Comparison of ENCODE assay signal across 8 cellular contexts in the genomic region with DNA sequence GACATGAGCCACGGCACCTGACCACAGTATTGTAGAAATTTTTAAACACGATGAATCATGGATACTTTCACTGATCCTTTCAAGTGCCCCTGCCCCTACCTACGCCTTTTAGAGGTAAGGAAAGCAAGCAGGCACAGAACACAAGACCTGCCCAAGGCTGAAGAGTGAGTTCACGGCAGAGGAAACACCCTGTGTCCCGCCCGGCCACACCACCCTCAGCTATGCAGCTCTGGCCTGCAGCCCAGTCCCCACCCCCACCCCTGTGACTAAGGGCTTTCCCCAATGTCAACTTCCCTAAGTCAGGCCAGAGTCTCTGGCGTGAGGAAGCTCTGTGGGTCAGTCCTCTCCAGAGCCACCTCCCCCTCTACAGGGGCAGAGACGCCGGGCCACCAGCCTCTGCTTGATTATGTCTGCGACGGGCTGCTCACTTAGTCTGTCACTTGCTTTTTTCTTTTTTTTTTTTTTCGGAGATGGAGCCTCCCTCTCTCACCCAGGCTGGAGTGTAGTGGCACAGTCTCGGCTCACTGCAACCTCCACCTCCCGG.
DNase-seq lines count a peak whose midpoint lies in the region; ATAC-seq and TF ChIP-seq lines count a peak whose summit lies in the region.

No MANE protein-coding gene starts in this region.

- no peak overlapping the region for H3K4me3 ChIP-seq in fibroblast of pulmonary artery (replicated peaks; ENCODE audit: low read depth, low read length)

- H3K27ac Mint-ChIP-seq in activated T-cell treated with anti-CD3 and anti-CD28 coated beads, Interleukin-2, amount 50 U/mL, for 24 hours: no peak overlapping the region

- no peak overlapping the region for H3K4me3 Mint-ChIP-seq in activated T-cell treated with anti-CD3 and anti-CD28 coated beads, Interleukin-2, amount 50 U/mL, for 24 hours

- DNase-seq in GM03348 (ENCODE audit: low spot score) (peak; percentile 82), RPMI8226 (peak; percentile 92), fibroblast of pulmonary artery (ENCODE audit: low read depth) (peak; percentile 66), pons (ENCODE audit: low spot score) (peak; percentile 45), NCI-H446 treated with DMSO at 0.1 percent for 48 hours (lab: John Stamatoyannopoulos, UW) (no peak), COR-L47 (lab: John Stamatoyannopoulos, UW) (no peak)
- no peak for DNase-seq in activated T-cell treated with anti-CD3 and anti-CD28 coated beads, Interleukin-2, amount 50 U/mL, for 24 hours

- H3K36me3 Mint-ChIP-seq in activated T-cell treated with anti-CD3 and anti-CD28 coated beads, Interleukin-2, amount 50 U/mL, for 24 hours (ENCODE audit: low read depth): no peaks in the 10 kb centered on the region

- no peaks in the 10 kb centered on the region for H3K9me3 Mint-ChIP-seq in activated T-cell treated with anti-CD3 and anti-CD28 coated beads, Interleukin-2, amount 50 U/mL, for 24 hours

- ATAC-seq in HG02885 (IDR thresholded peaks at IDR 0.05; ENCODE audit: poor library complexity, unreplicated experiment): no peak

- H3K4me1 Mint-ChIP-seq in activated T-cell treated with anti-CD3 and anti-CD28 coated beads, Interleukin-2, amount 50 U/mL, for 24 hours (ENCODE audit: low read depth): peaks cover 8% of the 10 kb centered on the region

- TF ChIP-seq CTCF in fibroblast of pulmonary artery (IDR thresholded peaks at IDR 0.05; ENCODE audit: low read length, missing control alignments): no peak

- no peaks in the 10 kb centered on the region for H3K27me3 Mint-ChIP-seq in activated T-cell treated with anti-CD3 and anti-CD28 coated beads, Interleukin-2, amount 50 U/mL, for 24 hours

Comparison
In these comparisons a context has a peak if more than half of its experiments do, and no peak if none do; other contexts are left out.
1. DNase-seq: peak in GM03348 (single experiment), RPMI8226 (single experiment), fibroblast of pulmonary artery (single experiment) and pons (single experiment); none in activated T-cell treated with anti-CD3 and anti-CD28 coated beads, Interleukin-2, amount 50 U/mL, for 24 hours (single experiment), NCI-H446 treated with DMSO at 0.1 percent for 48 hours (single experiment) and COR-L47 (single experiment).